ENCODE assay signal across 30 cellular contexts in genomic region chr4:185086053-185086452, GRCh38. TPM values are rescaled to one million over a fixed set of nuclear protein-coding genes. Genes with fewer than 3 reads are reported as not detected.
DNase-seq lines count a peak whose midpoint lies in the region; ATAC-seq, FAIRE-seq and TF ChIP-seq lines count a peak whose summit lies in the region.
"Had no signal": no experiment of that assay in that cellular context is flagged by ENCODE, and none has a peak within 500 bp of the region (broad histone marks: within the 10 kb centered on the region; RNA-seq: fewer than 3 reads in every experiment).

No MANE protein-coding gene starts in this region.

- no peak for FAIRE-seq in H1 (lab: Jason Lieb, UNC)
- FAIRE-seq in kidney (lab: Jason Lieb, UNC) = no peak
- FAIRE-seq: GM12891 had no signal

- H3K27me3 Mint-ChIP-seq in HFFc6 (ENCODE audit: insufficient read depth) = peaks cover 18% of the 10 kb centered on the region
- peaks cover 17% of the 10 kb centered on the region for H3K27me3 Mint-ChIP-seq in stimulated activated memory B cell treated with anti-CD40 and anti-IgM and Interleukin-4, amounts not matched to agents 10 μg/mL and 1 μg/mL and 100 μg/mL, for 72 hours

- H4K8ac ChIP-seq in H1 (ENCODE audit: extremely low read depth, insufficient read depth, low read length) = no peak overlapping the region

- no peak for TF ChIP-seq RAD21 in H1 (IDR thresholded peaks at IDR 0.05 in 1 of 2, conservative IDR thresholded peaks at IDR 0.05 in 1 of 2; ENCODE audit: low read depth in 2 of 2, low read length in 2 of 2)

- H3K23ac ChIP-seq in H1 (ENCODE audit: insufficient read length) = no peak overlapping the region

- no peak overlapping the region for H3K4ac ChIP-seq in H1 (replicated peaks; ENCODE audit: insufficient read length, low read depth, low read length)

- no peak overlapping the region for H3K27ac Mint-ChIP-seq in HFFc6
- H3K27ac Mint-ChIP-seq in stimulated activated memory B cell treated with anti-CD40 and anti-IgM and Interleukin-4, amounts not matched to agents 10 μg/mL and 1 μg/mL and 100 μg/mL, for 72 hours = no peak overlapping the region
- H3K27ac Mint-ChIP-seq: activated T-cell treated with anti-CD3 and anti-CD28 coated beads, Interleukin-2, amount 50 U/mL, for 72 hours; CD4-positive, alpha-beta memory T cell; dendritic cell treated with granulocyte-macrophage colony-stimulating factor and Interleukin-4, amounts not matched to agents 40 ng/mL and 50 ng/mL, for 4 days had no signal

- no peaks in the 10 kb centered on the region for H3K36me3 Mint-ChIP-seq in HFFc6 (ENCODE audit: low read depth)
- H3K36me3 Mint-ChIP-seq in stimulated activated memory B cell treated with anti-CD40 and anti-IgM and Interleukin-4, amounts not matched to agents 10 μg/mL and 1 μg/mL and 100 μg/mL, for 72 hours = no peaks in the 10 kb centered on the region
- H3K36me3 Mint-ChIP-seq: CD4-positive, alpha-beta memory T cell had no signal

- H3K27ac ChIP-seq in H1 (ENCODE audit: low read depth, low read length) (no peak overlapping the region), kidney (ENCODE audit: low read depth in 2 of 2, low read length in 2 of 2) (no peak overlapping the region)
- H3K27ac ChIP-seq: hepatocyte, KMS-11, right atrium auricular region had no signal

- H2AFZ ChIP-seq in H1 (ENCODE audit: low read length) = no peak overlapping the region; the same call in 1 of the 2 replicates
- H2AFZ ChIP-seq: hepatocyte had no signal

- 87% methylated on average over 16 of the region's 16 CpGs; no CpG with 5 or more reads in 1 of the 2 experiments for WGBS in H1 (ENCODE audit: extremely low coverage in 1 of 2, insufficient coverage in 1 of 2, insufficient read length in 1 of 2, insufficient replicate concordance in 2 of 2, low coverage in 1 of 2, low lambda C conversion rate in 2 of 2, missing lambda C conversion rate in 1 of 2), 2 experiments

- H2BK5ac ChIP-seq in H1 (ENCODE audit: low read depth, low read length) = no peak overlapping the region

- no peaks in the 10 kb centered on the region for H3K79me1 ChIP-seq in H1 (ENCODE audit: low read depth, low read length)

- no peaks in the 10 kb centered on the region for H3K4me1 Mint-ChIP-seq in HFFc6 (ENCODE audit: low read depth)
- H3K4me1 Mint-ChIP-seq in stimulated activated memory B cell treated with anti-CD40 and anti-IgM and Interleukin-4, amounts not matched to agents 10 μg/mL and 1 μg/mL and 100 μg/mL, for 72 hours = no peaks in the 10 kb centered on the region
- H3K4me1 Mint-ChIP-seq: central memory CD8-positive, alpha-beta T cell had no signal

- no peaks in the 10 kb centered on the region for H4K20me1 ChIP-seq in H1 (replicated peaks in 1 of 2; ENCODE audit: control insufficient read depth in 1 of 2, insufficient read depth in 2 of 2, low read length in 2 of 2)

- intact Hi-C loops in kidney (cut with DNase I) = no loop called here

- H3K4me3 Mint-ChIP-seq in HFFc6 = no peak overlapping the region
- no peak overlapping the region for H3K4me3 Mint-ChIP-seq in stimulated activated memory B cell treated with anti-CD40 and anti-IgM and Interleukin-4, amounts not matched to agents 10 μg/mL and 1 μg/mL and 100 μg/mL, for 72 hours
- H3K4me3 Mint-ChIP-seq: activated T-cell treated with anti-CD3 and anti-CD28 coated beads, Interleukin-2, amount 50 U/mL, for 72 hours; CD4-positive, alpha-beta memory T cell; central memory CD8-positive, alpha-beta T cell; dendritic cell treated with granulocyte-macrophage colony-stimulating factor and Interleukin-4, amounts not matched to agents 40 ng/mL and 50 ng/mL, for 4 days; neural crest cell had no signal

- no peak for TF ChIP-seq EP300 in H1 (IDR thresholded peaks at IDR 0.05; ENCODE audit: borderline replicate concordance in 1 of 2, low read depth in 2 of 2, low read length in 2 of 2)

- DNase-seq in EH (ENCODE audit: low read depth) (peak; percentile 6), HFFc6 (peak; percentile 7), H1 (ENCODE audit: low read depth in 1 of 2, low spot score in 2 of 2) (no peak), kidney (peak; percentile 73), MG63 (no peak), GM10248 (ENCODE audit: extremely low spot score) (no peak)
- no peak for DNase-seq in activated effector memory CD4-positive, alpha-beta T cell treated with Interleukin-2 at 50 U/mL for 16 hours
- DNase-seq: activated CD4-positive, alpha-beta T cell treated with anti-CD3 and anti-CD28 coated beads, Interleukin-2, amount 50 U/mL, for 48 hours; activated CD4-positive, CD25-positive, alpha-beta regulatory T cell treated with anti-CD3 and anti-CD28 coated beads, Interleukin-2, amount 50 U/mL, for 72 hours; activated naive CD4-positive, alpha-beta T cell; activated T-cell treated with anti-CD3 and anti-CD28 coated beads, Interleukin-2, amount 50 U/mL, for 72 hours; CD4-positive, alpha-beta memory T cell; mesenchymal stem cell; NCI-H1436 treated with DMSO at 0.1 percent for 48 hours; NCI-H446; NCI-H748 treated with DMSO at 0.1 percent for 48 hours; Right ventricle myocardium superior; stimulated activated CD4-positive, alpha-beta T cell treated with anti-CD3 and anti-CD28 coated beads, Interleukin-4, amount 100 ng/mL, for 1 hour; T-helper 2 cell; trophoblast cell had no signal

- no peak overlapping the region for H3K4me2 ChIP-seq in H1 (ENCODE audit: insufficient read depth in 1 of 2, low read depth in 2 of 2, low read length in 2 of 2)
- H3K4me2 ChIP-seq: hepatocyte, KMS-11 had no signal

- H3K4me1 ChIP-seq in H1 (replicated peaks in 1 of 4; ENCODE audit: control insufficient read depth in 3 of 4, insufficient read depth in 4 of 4, low read length in 3 of 4) (peaks cover 0 to 14% (median 3%) of the 10 kb centered on the region in 4 experiments; a peak in 5 of 7 replicates), kidney (ENCODE audit: control insufficient read depth in 1 of 2, insufficient read depth in 1 of 2, low read depth in 1 of 2, low read length in 2 of 2) (no peaks in the 10 kb centered on the region)
- H3K4me1 ChIP-seq: right atrium auricular region had no signal

- TF ChIP-seq POLR2A in H1 (IDR thresholded peaks at IDR 0.05; ENCODE audit: control extremely low read depth in 1 of 2, low read depth in 2 of 2, low read length in 2 of 2) = no peak

- H2BK12ac ChIP-seq in H1 (ENCODE audit: low read depth, low read length) = peak overlapping the region; percentile 10; the same call in 1 of the 2 replicates

- no peak overlapping the region for H3K56ac ChIP-seq in H1 (replicated peaks; ENCODE audit: insufficient read length, low read depth, low read length)

- H3K36me3 ChIP-seq in H1 (ENCODE audit: control insufficient read depth in 2 of 4, insufficient read depth in 4 of 4, low read length in 3 of 4) = no peaks in the 10 kb centered on the region
- H3K36me3 ChIP-seq in kidney (ENCODE audit: control insufficient read depth in 1 of 2, insufficient read depth in 2 of 2, low read length in 2 of 2) = no peaks in the 10 kb centered on the region
- H3K36me3 ChIP-seq in MG63 = no peaks in the 10 kb centered on the region
- H3K36me3 ChIP-seq: right atrium auricular region had no signal

- no peaks in the 10 kb centered on the region for H3K9me3 ChIP-seq in H1 (ENCODE audit: insufficient read depth in 2 of 2, low read depth in 1 of 2, low read length in 1 of 2)
- no peaks in the 10 kb centered on the region for H3K9me3 ChIP-seq in kidney (ENCODE audit: control insufficient read depth in 1 of 2, low read length in 2 of 2)
- H3K9me3 ChIP-seq in MG63 = no peaks in the 10 kb centered on the region
- H3K9me3 ChIP-seq: right atrium auricular region had no signal

- H4K91ac ChIP-seq in H1 (replicated peaks; ENCODE audit: insufficient read length, low read length) = no peak overlapping the region

- H3K4me3 ChIP-seq in H1 (ENCODE audit: extremely low read depth in 1 of 4, insufficient read depth in 2 of 4, low read depth in 3 of 4, low read length in 4 of 4) = no peak overlapping the region
- no peak overlapping the region for H3K4me3 ChIP-seq in kidney (ENCODE audit: low read length in 2 of 2)
- no peak overlapping the region for H3K4me3 ChIP-seq in MG63
- H3K4me3 ChIP-seq: hepatocyte, right atrium auricular region had no signal

- no peak overlapping the region for H2BK15ac ChIP-seq in H1 (ENCODE audit: low read length)

- no peak overlapping the region for H4K5ac ChIP-seq in H1 (ENCODE audit: insufficient read length, low read depth, low read length)

- no peak overlapping the region for H2AK5ac ChIP-seq in H1 (ENCODE audit: low read depth, low read length)

- H3K18ac ChIP-seq in H1 (ENCODE audit: extremely low read depth, low read length) = 0 out of 2 replicates have a peak overlapping the region, but pooled peaks have one; percentile 25

- no peaks in the 10 kb centered on the region for H3K27me3 ChIP-seq in H1 (replicated peaks in 1 of 4; ENCODE audit: control insufficient read depth in 3 of 4, extremely low read depth in 1 of 4, insufficient read depth in 3 of 4, low read length in 3 of 4)
- H3K27me3 ChIP-seq in MG63 = no peaks in the 10 kb centered on the region
- H3K27me3 ChIP-seq: hepatocyte, right atrium auricular region had no signal

- POLR2A ChIA-PET in H1 (lab: Charles Lee; ENCODE audit: partially characterized antibody) = interaction anchor here (0.9 kb wide), 1 partner anchor 12 kb away, joined by 3 read pairs; no protein-coding TSS in a partner anchor
- POLR2A ChIA-PET in GM10248 (lab: Yijun Ruan, JAX) = no interaction called here

- H3K14ac ChIP-seq in H1 (ENCODE audit: insufficient read length) = no peak overlapping the region

- CTCF ChIA-PET in H1 (lab: Charles Lee; ENCODE audit: partially characterized antibody) = interaction anchor here (0.7 to 6.6 kb wide), 7 partner anchors 11 to 1571 kb away, joined by 3 to 56 read pairs (median 4); no protein-coding TSS in a partner anchor
- CTCF ChIA-PET in GM10248 (lab: Yijun Ruan, JAX) = interaction anchor here (0.7 to 3.5 kb wide), 3 partner anchors 10 to 104 kb away, joined by 3 to 13 read pairs (median 8); no protein-coding TSS in a partner anchor

- H3K23me2 ChIP-seq in H1 (ENCODE audit: low read depth, low read length) = no peaks in the 10 kb centered on the region

- no peak for ATAC-seq in stimulated activated memory B cell treated with anti-CD40 and anti-IgM and Interleukin-4, amounts not matched to agents 10 μg/mL and 1 μg/mL and 100 μg/mL, for 72 hours
- ATAC-seq: activated T-cell treated with anti-CD3 and anti-CD28 coated beads, Interleukin-2, amount 50 U/mL, for 72 hours; left lobe of liver; Panc1 had no signal

- H3K9ac ChIP-seq in H1 (replicated peaks in 1 of 4; ENCODE audit: extremely low read depth in 1 of 4, low read depth in 3 of 4, low read length in 3 of 4) (no peak overlapping the region), kidney (ENCODE audit: low read length in 2 of 2) (no peak overlapping the region)
- H3K9ac ChIP-seq: KMS-11 had no signal

- no peaks in the 10 kb centered on the region for H3K79me2 ChIP-seq in H1 (ENCODE audit: control insufficient read depth in 1 of 2, insufficient read depth in 2 of 2, low read length in 2 of 2)
- H3K79me2 ChIP-seq: hepatocyte had no signal

- H2BK20ac ChIP-seq in H1 (ENCODE audit: low read length) = no peak overlapping the region

- TF ChIP-seq CTCF in HFFc6 (IDR thresholded peaks at IDR 0.05) (no peak), H1 (IDR thresholded peaks at IDR 0.05; ENCODE audit: control extremely low read depth in 1 of 3, insufficient read depth in 1 of 3, low read depth in 1 of 3, low read length in 3 of 3) (no peak), kidney (IDR thresholded peaks at IDR 0.05; ENCODE audit: borderline replicate concordance, extremely low read depth, insufficient read depth) (no peak), GM10248 (IDR thresholded peaks at IDR 0.05; ENCODE audit: control extremely low read depth, extremely low read depth, low read depth, missing control alignments) (no peak)

- no peaks in the 10 kb centered on the region for H3K9me3 Mint-ChIP-seq in HFFc6
- H3K9me3 Mint-ChIP-seq in stimulated activated memory B cell treated with anti-CD40 and anti-IgM and Interleukin-4, amounts not matched to agents 10 μg/mL and 1 μg/mL and 100 μg/mL, for 72 hours = no peaks in the 10 kb centered on the region
- H3K9me3 Mint-ChIP-seq: activated T-cell treated with anti-CD3 and anti-CD28 coated beads, Interleukin-2, amount 50 U/mL, for 72 hours; CD4-positive, alpha-beta memory T cell; central memory CD8-positive, alpha-beta T cell; dendritic cell treated with granulocyte-macrophage colony-stimulating factor and Interleukin-4, amounts not matched to agents 40 ng/mL and 50 ng/mL, for 4 days; neural crest cell had no signal

- H2BK120ac ChIP-seq in H1 (replicated peaks; ENCODE audit: low read depth, low read length) = no peak overlapping the region

RNA-seq across cellular contexts. Expression of gene SLC25A4, which starts 57.0 kb away (rescaled TPM):
- total RNA-seq in HFFc6 (2021; fragmentation: NEBNext Ultra II Directional; extraction: Animal tissue kit (Norgen Biotek cat#: 25700)) = 10 to 100 TPM in 4 of 6 experiments, 1 to 10 TPM in 2; 8.8 to 16.3 (median 10.3) TPM
- total RNA-seq in H1 (2021; fragmentation: NEBNext Ultra II Directional; extraction: Animal tissue kit (Norgen Biotek cat#: 25700)) = 42.0 TPM in 2 replicates
- polyA plus RNA-seq in H1 (2011; rRNA removed) = 41.3 and 47.5 TPM in 2 replicates
- polyA plus RNA-seq in H1 (2011; cell fraction: cytosol; rRNA removed) = 50.1 TPM
- 59.7 TPM for polyA plus RNA-seq in H1 (2011; cell fraction: nucleus; rRNA removed)
- 49.1 to 53.2 TPM (median 52.4 TPM) in 4 replicates for polyA plus RNA-seq in H1 (2012, experiment 1 of 2)
- polyA plus RNA-seq in H1 (2012, experiment 2 of 2) = 15.0 TPM
- 14.5 TPM for polyA plus RNA-seq in H1 (2013, experiment 1 of 2)
- 14.1 TPM for polyA plus RNA-seq in H1 (2013, experiment 2 of 2)
- 25.4 and 26.3 TPM in 2 replicates for polyA minus RNA-seq in H1 (2011; rRNA and poly(A)+ RNA removed)
- polyA minus RNA-seq in H1 (2011; cell fraction: cytosol; rRNA and poly(A)+ RNA removed) = 19.2 TPM
- 21.9 TPM for polyA minus RNA-seq in H1 (2011; cell fraction: nucleus; rRNA and poly(A)+ RNA removed)
- 41.2 TPM for total RNA-seq in kidney
- polyA plus RNA-seq in kidney (ENCODE audit: insufficient read depth, low read depth, low replicate concordance) = 148 TPM
- total RNA-seq in MG63 (2014; rRNA removed; shearing (Covaris generic); ENCODE audit: low replicate concordance) = 6.3 and 13.7 TPM in 2 replicates

Comparison
In these comparisons a context has a peak if more than half of its experiments do, and no peak if none do; other contexts are left out.
1. DNase-seq: peak in EH (single experiment), HFFc6 (single experiment) and kidney (single experiment); none in H1 (0 of 2), MG63 (single experiment), activated effector memory CD4-positive, alpha-beta T cell treated with Interleukin-2 at 50 U/mL for 16 hours (single experiment) and GM10248 (single experiment).